In the genomic region with DNA sequence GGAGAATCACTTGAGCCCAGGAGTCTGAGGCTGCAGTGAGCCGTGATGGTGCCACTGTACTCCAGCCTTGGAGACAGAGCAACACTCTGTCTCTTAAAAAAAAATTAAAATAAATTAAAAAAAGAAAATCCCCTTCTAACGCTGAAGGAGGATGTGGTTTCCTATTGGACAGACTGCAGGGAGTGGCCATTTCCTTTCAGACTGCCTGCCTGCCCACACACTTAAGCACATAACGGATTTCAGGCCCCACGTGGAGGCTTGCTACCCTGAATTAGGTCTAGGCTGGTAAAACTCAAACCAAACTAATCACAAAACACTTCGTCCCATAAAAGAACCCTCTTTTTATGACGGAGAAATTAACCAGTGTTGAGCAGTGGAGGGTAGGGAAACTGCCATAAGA, we compare ENCODE assay signal across 11 cellular contexts. TPM values are rescaled to one million over a fixed set of nuclear protein-coding genes. Genes with fewer than 3 reads are reported as not detected.
DNase-seq lines count a peak whose midpoint lies in the region; ATAC-seq and TF ChIP-seq lines count a peak whose summit lies in the region.
"Had no signal": no experiment of that assay in that cellular context is flagged by ENCODE, and none has a peak within 500 bp of the region (broad histone marks: within the 10 kb centered on the region; RNA-seq: fewer than 3 reads in every experiment).

No MANE protein-coding gene starts in this region.

- no peak for TF ChIP-seq EP300 in upper lobe of left lung (IDR thresholded peaks at IDR 0.05)

- H3K27ac Mint-ChIP-seq in T-helper 1 cell treated with Interleukin-12 subunit alpha and Interleukin-12 subunit beta and Interleukin-4 antibody, amounts not matched to agents 30 μg/mL and 1 μg/mL, for 36 hours: peak overlapping the region; percentile 65
- H3K27ac Mint-ChIP-seq in naive thymus-derived CD4-positive, alpha-beta T cell: peak overlapping the region in 2 of 9 donors; percentile 51 to 76

- H3K27me3 ChIP-seq in naive thymus-derived CD4-positive, alpha-beta T cell (ENCODE audit: control insufficient read depth in 2 of 2, insufficient read depth in 2 of 2, low read length in 2 of 2): no peaks in the 10 kb centered on the region
- H3K27me3 ChIP-seq in upper lobe of left lung: no peaks in the 10 kb centered on the region
- H3K27me3 ChIP-seq: SJSA1 had no signal

- H3K36me3 Mint-ChIP-seq in T-helper 1 cell treated with Interleukin-12 subunit alpha and Interleukin-12 subunit beta and Interleukin-4 antibody, amounts not matched to agents 30 μg/mL and 1 μg/mL, for 36 hours (ENCODE audit: low read depth): peaks cover 12% of the 10 kb centered on the region
- peaks cover 0 to 35% (median 13%) of the 10 kb centered on the region in 5 donors for H3K36me3 Mint-ChIP-seq in naive thymus-derived CD4-positive, alpha-beta T cell

- intact Hi-C loops in naive thymus-derived CD4-positive, alpha-beta T cell (cut with micrococcal nuclease): loop anchor here in 1 of 2 donors (2.0 to 5.0 kb wide), 2 partner anchors 28 to 44 kb away; no protein-coding TSS in a partner anchor

- H3K27ac ChIP-seq in naive thymus-derived CD4-positive, alpha-beta T cell (ENCODE audit: low read depth, low read length): no peak overlapping the region
- H3K27ac ChIP-seq in upper lobe of left lung: no peak overlapping the region
- H3K27ac ChIP-seq: SJSA1 had no signal

- CTCF ChIA-PET in naive thymus-derived CD4-positive, alpha-beta T cell (lab: Charles Lee): no interaction called here

- POLR2A ChIA-PET in naive thymus-derived CD4-positive, alpha-beta T cell (lab: Charles Lee): no interaction called here

- no peaks in the 10 kb centered on the region for H3K9me3 Mint-ChIP-seq in T-helper 1 cell treated with Interleukin-12 subunit alpha and Interleukin-12 subunit beta and Interleukin-4 antibody, amounts not matched to agents 30 μg/mL and 1 μg/mL, for 36 hours
- H3K9me3 Mint-ChIP-seq in naive thymus-derived CD4-positive, alpha-beta T cell: peaks cover 0 to 8% (median 0%) of the 10 kb centered on the region in 11 donors

- no peaks in the 10 kb centered on the region for H3K36me3 ChIP-seq in naive thymus-derived CD4-positive, alpha-beta T cell (ENCODE audit: control insufficient read depth in 2 of 3, insufficient read depth in 3 of 3, low read length in 3 of 3)
- H3K36me3 ChIP-seq in upper lobe of left lung: no peaks in the 10 kb centered on the region
- H3K36me3 ChIP-seq: SJSA1 had no signal

- ATAC-seq in GM18867 (IDR thresholded peaks at IDR 0.05; ENCODE audit: unreplicated experiment): peak; percentile 80
- ATAC-seq in GM21723 (IDR thresholded peaks at IDR 0.05; ENCODE audit: unreplicated experiment): peak; percentile 87
- ATAC-seq in naive thymus-derived CD4-positive, alpha-beta T cell: peak; percentile 90
- no peak for ATAC-seq in upper lobe of left lung (ENCODE audit: low FRiP score in 2 of 2)
- no peak for ATAC-seq in HG03108 (IDR thresholded peaks at IDR 0.05; ENCODE audit: unreplicated experiment)

- H3K9me3 ChIP-seq in naive thymus-derived CD4-positive, alpha-beta T cell (ENCODE audit: control insufficient read depth in 2 of 3, low read length in 3 of 3): no peaks in the 10 kb centered on the region
- no peaks in the 10 kb centered on the region for H3K9me3 ChIP-seq in upper lobe of left lung
- H3K9me3 ChIP-seq: SJSA1 had no signal

- H3K4me3 ChIP-seq in naive thymus-derived CD4-positive, alpha-beta T cell (ENCODE audit: low read length): no peak overlapping the region
- H3K4me3 ChIP-seq in upper lobe of left lung: no peak overlapping the region
- H3K4me3 ChIP-seq: SJSA1 had no signal

- peaks cover 38% of the 10 kb centered on the region for H3K4me1 Mint-ChIP-seq in T-helper 1 cell treated with Interleukin-12 subunit alpha and Interleukin-12 subunit beta and Interleukin-4 antibody, amounts not matched to agents 30 μg/mL and 1 μg/mL, for 36 hours (ENCODE audit: low read depth)
- peaks cover 0 to 44% (median 21%) of the 10 kb centered on the region in 7 donors for H3K4me1 Mint-ChIP-seq in naive thymus-derived CD4-positive, alpha-beta T cell

- H3K27me3 Mint-ChIP-seq in T-helper 1 cell treated with Interleukin-12 subunit alpha and Interleukin-12 subunit beta and Interleukin-4 antibody, amounts not matched to agents 30 μg/mL and 1 μg/mL, for 36 hours (ENCODE audit: low read depth): no peaks in the 10 kb centered on the region
- no peaks in the 10 kb centered on the region for H3K27me3 Mint-ChIP-seq in naive thymus-derived CD4-positive, alpha-beta T cell

- WGBS in upper lobe of left lung, 2 donors: 42 to 44% methylated on average over 6 of the region's 6 CpGs

- no peak overlapping the region for H3K4me3 Mint-ChIP-seq in T-helper 1 cell treated with Interleukin-12 subunit alpha and Interleukin-12 subunit beta and Interleukin-4 antibody, amounts not matched to agents 30 μg/mL and 1 μg/mL, for 36 hours
- H3K4me3 Mint-ChIP-seq in naive thymus-derived CD4-positive, alpha-beta T cell: peak overlapping the region in 3 of 10 donors; percentile 19 to 62 (median 52)

- no peak for TF ChIP-seq CTCF in upper lobe of left lung (IDR thresholded peaks at IDR 0.05)

- peak in 7 of 9 donors; percentile 15 to 49 (median 25) for DNase-seq in naive thymus-derived CD4-positive, alpha-beta T cell
- DNase-seq in upper lobe of left lung (no peak), RPMI8226 (no peak), anterior cingulate cortex (lab: John Stamatoyannopoulos, UW) (no peak)
- DNase-seq: amygdala, NCI-H1694 had no signal

- no peak for TF ChIP-seq POLR2A in upper lobe of left lung (IDR thresholded peaks at IDR 0.05)

- H3K4me1 ChIP-seq in naive thymus-derived CD4-positive, alpha-beta T cell (ENCODE audit: control insufficient read depth in 2 of 2, insufficient read depth in 2 of 2, low read length in 2 of 2): peaks cover 11 to 19% of the 10 kb centered on the region in 2 donors
- no peaks in the 10 kb centered on the region for H3K4me1 ChIP-seq in upper lobe of left lung
- H3K4me1 ChIP-seq: SJSA1 had no signal

RNA-seq across cellular contexts. Expression of gene GATA3, which starts 34.0 kb away (rescaled TPM):
- 10 to 100 TPM; 31.2 to 60.1 (median 38.6) TPM for total RNA-seq in naive thymus-derived CD4-positive, alpha-beta T cell
- 10 to 100 TPM; 24.0 to 30.9 TPM for polyA plus RNA-seq in naive thymus-derived CD4-positive, alpha-beta T cell
- 1 to 10 TPM in 4 of 6 donors, under 1 TPM in 2; 0.22 to 6.3 (median 2.7) TPM for total RNA-seq in upper lobe of left lung
- total RNA-seq: SJSA1 had no signal

Comparison
In these comparisons a context has a peak if more than half of its experiments do, and no peak if none do; other contexts are left out.
1. ATAC-seq: peak in GM18867 (single experiment), GM21723 (single experiment) and naive thymus-derived CD4-positive, alpha-beta T cell (single experiment); none in upper lobe of left lung (0 of 2) and HG03108 (single experiment).
2. DNase-seq: peak in naive thymus-derived CD4-positive, alpha-beta T cell (7 of 9); none in upper lobe of left lung (0 of 2), RPMI8226 (single experiment) and anterior cingulate cortex (0 of 58).
3. RNA of gene GATA3, which starts 34.0 kb away (total RNA-seq): 31.2 to 60.1 TPM in naive thymus-derived CD4-positive, alpha-beta T cell; 0.22 to 6.3 TPM in upper lobe of left lung; every median in the first group is over 4 times any median in the second.